In genomic region chr10:14592566-14592965, GRCh38 we compare ENCODE assay signal across 28 cellular contexts.
DNase-seq lines count a peak whose midpoint lies in the region; ATAC-seq, FAIRE-seq and TF ChIP-seq lines count a peak whose summit lies in the region.
"Had no signal": no experiment of that assay in that cellular context is flagged by ENCODE, and none has a peak within 500 bp of the region (broad histone marks: within the 10 kb centered on the region; RNA-seq: fewer than 3 reads in every experiment).

No MANE protein-coding gene starts in this region.

- no peaks in the 10 kb centered on the region for H3K27me3 Mint-ChIP-seq in activated naive CD4-positive, alpha-beta T cell treated with anti-CD3 and anti-CD28 coated beads, Interleukin-2, amount 50 U/mL, for 24 hours
- H3K27me3 Mint-ChIP-seq in activated naive CD4-positive, alpha-beta T cell treated with anti-CD3 and anti-CD28 coated beads for 36 hours (ENCODE audit: low read depth) = no peaks in the 10 kb centered on the region
- no peaks in the 10 kb centered on the region for H3K27me3 Mint-ChIP-seq in T-helper 17 cell
- H3K27me3 Mint-ChIP-seq: activated naive CD4-positive, alpha-beta T cell treated with anti-CD3 and anti-CD28 coated beads, Interleukin-2, amount 10 ng/mL, durations not matched to agents 7 days and 5 days; B cell had no signal

- intact Hi-C loops in activated naive CD4-positive, alpha-beta T cell treated with anti-CD3 and anti-CD28 coated beads for 36 hours (cut with micrococcal nuclease) = no loop called here

- no peaks in the 10 kb centered on the region for H3K27me3 ChIP-seq in neuronal stem cell (ENCODE audit: control insufficient read depth in 3 of 3, insufficient read depth in 3 of 3, low read depth in 1 of 3, low read length in 3 of 3)
- H3K27me3 ChIP-seq: neural progenitor cell, spleen, upper lobe of right lung had no signal

- no peak overlapping the region for H2BK5ac ChIP-seq in neuronal stem cell (ENCODE audit: low read length)

- H3K4me3 ChIP-seq in neuronal stem cell (ENCODE audit: low read length in 2 of 2) = no peak overlapping the region
- H3K4me3 ChIP-seq: lower lobe of right lung, neural progenitor cell, spleen, upper lobe of right lung had no signal

- no CpG with 5 or more reads among the region's 6 CpGs for WGBS in neuronal stem cell (ENCODE audit: extremely low coverage in 2 of 2, insufficient read length in 2 of 2, insufficient replicate concordance in 1 of 2), 2 donors

- H2BK12ac ChIP-seq in neuronal stem cell (ENCODE audit: low read length) = no peak overlapping the region

- H3K14ac ChIP-seq in neuronal stem cell (ENCODE audit: low read length) = no peak overlapping the region

- CTCF ChIA-PET in activated naive CD4-positive, alpha-beta T cell treated with anti-CD3 and anti-CD28 coated beads for 36 hours (lab: Charles Lee) = no interaction called here

- H3K9ac ChIP-seq in neuronal stem cell (ENCODE audit: low read depth, low read length, poor library complexity) = no peak overlapping the region
- H3K9ac ChIP-seq: neural progenitor cell had no signal

- no peak overlapping the region for H3K4ac ChIP-seq in neuronal stem cell (ENCODE audit: low read length)

- no peak overlapping the region for H4K8ac ChIP-seq in neuronal stem cell (ENCODE audit: low read depth, low read length)

- TF ChIP-seq POLR2A in GM12891 (IDR thresholded peaks at IDR 0.05; ENCODE audit: low read depth, low read length) = no peak; the same call in 1 of the 2 replicates

- no peak overlapping the region for H3K23ac ChIP-seq in neuronal stem cell (ENCODE audit: low read depth, low read length, poor library complexity)

- peaks cover 2 to 38% of the 10 kb centered on the region in 2 donors for H3K36me3 ChIP-seq in neuronal stem cell (replicated peaks in 1 of 2; ENCODE audit: control insufficient read depth in 2 of 2, insufficient read depth in 2 of 2, low read length in 2 of 2)
- H3K36me3 ChIP-seq: neural progenitor cell had no signal

- H3K27ac ChIP-seq in neuronal stem cell (replicated peaks; ENCODE audit: low read length) = no peak overlapping the region
- H3K27ac ChIP-seq: lower lobe of right lung, neural progenitor cell, RWPE1, upper lobe of right lung had no signal

- H3K9me3 Mint-ChIP-seq in activated naive CD4-positive, alpha-beta T cell treated with anti-CD3 and anti-CD28 coated beads, Interleukin-2, amount 50 U/mL, for 24 hours = no peaks in the 10 kb centered on the region
- H3K9me3 Mint-ChIP-seq in activated naive CD4-positive, alpha-beta T cell treated with anti-CD3 and anti-CD28 coated beads for 36 hours = no peaks in the 10 kb centered on the region
- H3K9me3 Mint-ChIP-seq: activated naive CD4-positive, alpha-beta T cell treated with anti-CD3 and anti-CD28 coated beads, Interleukin-2, amount 10 ng/mL, durations not matched to agents 7 days and 5 days; neural progenitor cell had no signal

- H2BK120ac ChIP-seq in neuronal stem cell (ENCODE audit: low read depth, low read length) = no peak overlapping the region

- DNase-seq in activated naive CD4-positive, alpha-beta T cell treated with anti-CD3 and anti-CD28 coated beads for 36 hours = no peak
- DNase-seq in GM12891 (ENCODE audit: insufficient read length, low spot score) = no peak
- DNase-seq in T-helper 17 cell = no peak
- no peak for DNase-seq in neuronal stem cell (ENCODE audit: low spot score)
- DNase-seq in NCI-H2107 (lab: John Stamatoyannopoulos, UW) = no peak
- DNase-seq: activated CD4-positive, alpha-beta T cell treated with anti-CD3 and anti-CD28 coated beads for 1 hour; activated CD8-positive, alpha-beta memory T cell treated with anti-CD3 and anti-CD28 coated beads for 24 hours; activated naive CD4-positive, alpha-beta T cell treated with anti-CD3 and anti-CD28 coated beads, Interleukin-2, amount 10 ng/mL, durations not matched to agents 7 days and 5 days; activated T-cell treated with anti-CD3 and anti-CD28 coated beads, Interleukin-2, amount 50 U/mL, for 48 hours; aorta; central memory CD4-positive, alpha-beta T cell; erythroblast; foreskin fibroblast; hippocampal formation; lower lobe of right lung; NCI-H510A treated with DMSO at 0.1 percent for 48 hours; spleen; stimulated activated CD4-positive, alpha-beta T cell treated with anti-CD3 and anti-CD28 coated beads, Interleukin-4, amount 100 ng/mL, for 1 hour; stimulated activated naive CD4-positive, alpha-beta T cell treated with Interleukin-2 at 50 U/mL for 16 hours; upper lobe of right lung had no signal

- H2AK5ac ChIP-seq in neuronal stem cell (ENCODE audit: low read depth, low read length) = no peak overlapping the region

- peaks cover 0 to 2% of the 10 kb centered on the region in 2 donors for H3K4me1 ChIP-seq in neuronal stem cell (ENCODE audit: control insufficient read depth in 2 of 2, insufficient read depth in 1 of 2, low read depth in 1 of 2, low read length in 2 of 2)

- no peak overlapping the region for H3K4me2 ChIP-seq in neuronal stem cell (ENCODE audit: insufficient read depth, low read length, poor library complexity, severe bottlenecking)
- H3K4me2 ChIP-seq: neural progenitor cell had no signal

- no peak for FAIRE-seq in GM12891 (lab: Jason Lieb, UNC)
- FAIRE-seq: A204.1, H1 had no signal

- H3K36me3 Mint-ChIP-seq in activated naive CD4-positive, alpha-beta T cell treated with anti-CD3 and anti-CD28 coated beads, Interleukin-2, amount 50 U/mL, for 24 hours = peaks cover 32% of the 10 kb centered on the region
- peaks cover 50% of the 10 kb centered on the region for H3K36me3 Mint-ChIP-seq in activated naive CD4-positive, alpha-beta T cell treated with anti-CD3 and anti-CD28 coated beads for 36 hours (ENCODE audit: low read depth)
- H3K36me3 Mint-ChIP-seq in T-helper 17 cell (ENCODE audit: low read depth) = peaks cover 15% of the 10 kb centered on the region

- no peak overlapping the region for H2AFZ ChIP-seq in neuronal stem cell (ENCODE audit: low read length)
- H2AFZ ChIP-seq: neural progenitor cell had no signal

- H2BK15ac ChIP-seq in neuronal stem cell (ENCODE audit: low read length) = no peak overlapping the region

- no peak overlapping the region for H3K4me3 Mint-ChIP-seq in activated naive CD4-positive, alpha-beta T cell treated with anti-CD3 and anti-CD28 coated beads, Interleukin-2, amount 50 U/mL, for 24 hours
- no peak overlapping the region for H3K4me3 Mint-ChIP-seq in activated naive CD4-positive, alpha-beta T cell treated with anti-CD3 and anti-CD28 coated beads for 36 hours
- H3K4me3 Mint-ChIP-seq in T-helper 17 cell = no peak overlapping the region
- H3K4me3 Mint-ChIP-seq: activated naive CD4-positive, alpha-beta T cell treated with anti-CD3 and anti-CD28 coated beads, Interleukin-2, amount 10 ng/mL, durations not matched to agents 7 days and 5 days; B cell; neural progenitor cell had no signal

- H3K79me1 ChIP-seq in neuronal stem cell (ENCODE audit: low read depth, low read length) = peaks cover 7% of the 10 kb centered on the region

- peak overlapping the region; percentile 57 for H3K27ac Mint-ChIP-seq in activated naive CD4-positive, alpha-beta T cell treated with anti-CD3 and anti-CD28 coated beads, Interleukin-2, amount 50 U/mL, for 24 hours
- H3K27ac Mint-ChIP-seq in activated naive CD4-positive, alpha-beta T cell treated with anti-CD3 and anti-CD28 coated beads for 36 hours = no peak overlapping the region
- peak overlapping the region; percentile 67 for H3K27ac Mint-ChIP-seq in T-helper 17 cell
- H3K27ac Mint-ChIP-seq: B cell, neural progenitor cell had no signal

- H3K4me1 Mint-ChIP-seq in activated naive CD4-positive, alpha-beta T cell treated with anti-CD3 and anti-CD28 coated beads, Interleukin-2, amount 50 U/mL, for 24 hours = peaks cover 88% of the 10 kb centered on the region
- peaks cover 76% of the 10 kb centered on the region for H3K4me1 Mint-ChIP-seq in activated naive CD4-positive, alpha-beta T cell treated with anti-CD3 and anti-CD28 coated beads for 36 hours (ENCODE audit: low read depth)
- H3K4me1 Mint-ChIP-seq in T-helper 17 cell = peaks cover 61% of the 10 kb centered on the region

- H3K9me3 ChIP-seq in T-helper 17 cell (ENCODE audit: control insufficient read depth, low read length, poor library complexity, severe bottlenecking) = no peaks in the 10 kb centered on the region
- H3K9me3 ChIP-seq in neuronal stem cell (replicated peaks in 1 of 2; ENCODE audit: control insufficient read depth in 2 of 2, insufficient read depth in 1 of 2, low read depth in 1 of 2, low read length in 2 of 2) = no peaks in the 10 kb centered on the region
- H3K9me3 ChIP-seq: lower lobe of right lung, spleen, upper lobe of right lung had no signal

- no peak overlapping the region for H4K91ac ChIP-seq in neuronal stem cell (ENCODE audit: low read depth, low read length, poor library complexity)

- ATAC-seq in T-helper 17 cell (no peak), GM19395 (IDR thresholded peaks at IDR 0.05; ENCODE audit: unreplicated experiment) (no peak), HG03469 (IDR thresholded peaks at IDR 0.05; ENCODE audit: unreplicated experiment) (no peak)
- ATAC-seq: lower lobe of right lung, upper lobe of right lung had no signal

- peak overlapping the region; percentile 73 for H3K18ac ChIP-seq in neuronal stem cell (ENCODE audit: low read length)

TF ChIP-seq in GM12891, 5 proteins besides CTCF, POLR2A, EP300 and RAD21:
- TF ChIP-seq POLR2AphosphoS5 (IDR thresholded peaks at IDR 0.05; ENCODE audit: low read depth, low read length) = 0 out of 2 replicates have a peak, but pooled peaks have one; percentile 12
- no peak for TF ChIP-seq SPI1 (IDR thresholded peaks at IDR 0.05; ENCODE audit: low read depth, low read length)
- no peak for TF ChIP-seq TAF1 (IDR thresholded peaks at IDR 0.05; ENCODE audit: low read depth, low read length)
